12 cellular contexts compared by ENCODE assay signal in genomic region chr10:5887641-5888040, GRCh38. TPM values are rescaled to one million over a fixed set of nuclear protein-coding genes. Genes with fewer than 3 reads are reported as not detected.
A peak's percentile ranks its signal among the peaks of the same experiment; 100 is the strongest.
DNase-seq lines count a peak whose midpoint lies in the region; ATAC-seq, FAIRE-seq and TF ChIP-seq lines count a peak whose summit lies in the region.
"Had no signal": no experiment of that assay in that cellular context is flagged by ENCODE, and none has a peak within 500 bp of the region (broad histone marks: within the 10 kb centered on the region; RNA-seq: fewer than 3 reads in every experiment).

No MANE protein-coding gene starts in this region.

- TF ChIP-seq EP300 in A549 (IDR thresholded peaks at IDR 0.05) = no peak
- TF ChIP-seq EP300 in transverse colon (IDR thresholded peaks at IDR 0.05; ENCODE audit: low read depth) = no peak

- DNase-seq in A549 (ENCODE audit: low read depth in 1 of 2, low spot score in 1 of 2) (no peak), mesothelial cell of epicardium (ENCODE audit: low spot score in 2 of 2, unreplicated experiment in 2 of 2) (no peak), HUDEP-2 (lab: John Stamatoyannopoulos, UW; ENCODE audit: unreplicated experiment in 76 of 76) (no peak), transverse colon (no peak)
- no peak for DNase-seq in CD4-positive, alpha-beta memory T cell
- DNase-seq: activated naive CD4-positive, alpha-beta T cell treated with anti-CD3 and anti-CD28 coated beads, Interleukin-2, amount 50 U/mL, for 16 hours; esophagus squamous epithelium had no signal

- H3K9me3 ChIP-seq in A549 (no peaks in the 10 kb centered on the region), transverse colon (no peaks in the 10 kb centered on the region)
- no peaks in the 10 kb centered on the region for H3K9me3 ChIP-seq in CD4-positive, alpha-beta memory T cell (ENCODE audit: control insufficient read depth in 1 of 2, low read length in 2 of 2)
- H3K9me3 ChIP-seq: colonic mucosa, esophagus squamous epithelium had no signal

- FAIRE-seq in A549 (lab: Jason Lieb, UNC) = no peak

- peaks cover 27 to 40% (median 33%) of the 10 kb centered on the region in 4 donors for H3K4me1 Mint-ChIP-seq in CD4-positive, alpha-beta memory T cell
- peaks cover 35% of the 10 kb centered on the region for H3K4me1 Mint-ChIP-seq in mesothelial cell of epicardium

- TF ChIP-seq CTCF in A549 (IDR thresholded peaks at IDR 0.05) (no peak), VCaP (conservative IDR thresholded peaks at IDR 0.05) (no peak), mesothelial cell of epicardium (IDR thresholded peaks at IDR 0.05; ENCODE audit: unreplicated experiment) (no peak), transverse colon (IDR thresholded peaks at IDR 0.05) (no peak)

- H3K36me3 ChIP-seq in CD4-positive, alpha-beta memory T cell (ENCODE audit: insufficient read depth, low read length) = peaks cover 6% of the 10 kb centered on the region
- H3K36me3 ChIP-seq in transverse colon = peaks cover 0 to 7% (median 3%) of the 10 kb centered on the region in 4 donors
- H3K36me3 ChIP-seq: colonic mucosa had no signal

- POLR2A ChIA-PET in A549 (lab: Yijun Ruan, JAX) = no interaction called here
- POLR2A ChIA-PET in CD4-positive, alpha-beta memory T cell (lab: Charles Lee; ENCODE audit: partially characterized antibody) = interaction anchor here (1.2 kb wide), 1 partner anchor 13 kb away, joined by 3 read pairs; no protein-coding TSS in a partner anchor

- peak overlapping the region in 1 of 7 donors; percentile 85 for H3K27ac Mint-ChIP-seq in CD4-positive, alpha-beta memory T cell
- peak overlapping the region; percentile 34 for H3K27ac Mint-ChIP-seq in mesothelial cell of epicardium
- H3K27ac Mint-ChIP-seq: memory B cell had no signal

- H3K27me3 ChIP-seq in CD4-positive, alpha-beta memory T cell (ENCODE audit: insufficient read depth, low read length) = no peaks in the 10 kb centered on the region
- no peaks in the 10 kb centered on the region for H3K27me3 ChIP-seq in transverse colon
- H3K27me3 ChIP-seq: colonic mucosa, esophagus squamous epithelium had no signal

- intact Hi-C loops in CD4-positive, alpha-beta memory T cell (cut with micrococcal nuclease) = loop anchor here (2.0 to 5.0 kb wide), 2 partner anchors 89 to 200 kb away; partner anchors contain the start of genes IL15RA and RBM17
- intact Hi-C loops in transverse colon (cut with DNase I; ENCODE audit: low total_unique reads) = no loop called here

- H3K4me3 Mint-ChIP-seq in CD4-positive, alpha-beta memory T cell = peak overlapping the region in 5 of 8 donors; percentile 7 to 91 (median 38)
- peak overlapping the region; percentile 91 for H3K4me3 Mint-ChIP-seq in mesothelial cell of epicardium

- TF ChIP-seq POLR2A in A549 (IDR thresholded peaks at IDR 0.05; ENCODE audit: low read length) = no peak
- no peak for TF ChIP-seq POLR2A in transverse colon (IDR thresholded peaks at IDR 0.05)

- no peak for ATAC-seq in A549
- ATAC-seq in GM18861 (IDR thresholded peaks at IDR 0.05; ENCODE audit: unreplicated experiment) = no peak
- no peak for ATAC-seq in HG03159 (IDR thresholded peaks at IDR 0.05; ENCODE audit: unreplicated experiment)

- H3K36me3 Mint-ChIP-seq in CD4-positive, alpha-beta memory T cell = peaks cover 17 to 44% of the 10 kb centered on the region in 2 donors
- H3K36me3 Mint-ChIP-seq in mesothelial cell of epicardium = peaks cover 28% of the 10 kb centered on the region

- in situ Hi-C loops in transverse colon (cut with MboI; ENCODE audit: low pct_ligation_motif_present in 1 of 4, low pct_unique_long_range_greater_than_20kb in 1 of 4, low sequenced_read_pairs in 3 of 4) = no loop called here

- H3K27me3 Mint-ChIP-seq in CD4-positive, alpha-beta memory T cell = no peaks in the 10 kb centered on the region
- H3K27me3 Mint-ChIP-seq in mesothelial cell of epicardium (ENCODE audit: low read depth) = no peaks in the 10 kb centered on the region
- H3K27me3 Mint-ChIP-seq: memory B cell had no signal

- H3K4me1 ChIP-seq in A549 (peaks cover 23% of the 10 kb centered on the region), transverse colon (peaks cover 20 to 42% (median 30%) of the 10 kb centered on the region in 4 donors)
- H3K4me1 ChIP-seq in CD4-positive, alpha-beta memory T cell (ENCODE audit: insufficient read depth, low read length) = peaks cover 31% of the 10 kb centered on the region

- peak overlapping the region; percentile 81; the same call in 2 of the 3 replicates for H3K4me2 ChIP-seq in A549

- 96% methylated on average over 7 of the region's 8 CpGs for whole genome bisulfite sequencing in A549 (ENCODE audit: missing lambda C conversion rate)
- WGBS in transverse colon (ENCODE audit: low coverage in 1 of 2), 2 donors = 94% methylated on average over 8 of the region's 8 CpGs; no CpG with 5 or more reads in 1 of the 2 donors

- H3K27ac ChIP-seq in A549 (no peak overlapping the region), VCaP (peak overlapping the region; percentile 89; the same call in 1 of the 2 replicates), transverse colon (peak overlapping the region in 1 of 4 donors; percentile 90)
- no peak overlapping the region for H3K27ac ChIP-seq in CD4-positive, alpha-beta memory T cell (ENCODE audit: low read depth, low read length)
- H3K27ac ChIP-seq: colonic mucosa had no signal

- CTCF ChIA-PET in A549 (lab: Yijun Ruan, JAX) = interaction anchor here (0.6 to 2.3 kb wide), 4 partner anchors 14 to 1073 kb away, joined by 4 to 16 read pairs (median 4); no protein-coding TSS in a partner anchor
- CTCF ChIA-PET in CD4-positive, alpha-beta memory T cell (lab: Charles Lee; ENCODE audit: partially characterized antibody) = interaction anchor here (1.7 kb wide), 1 partner anchor 14 kb away, joined by 9 read pairs; no protein-coding TSS in a partner anchor

- H3K4me3 ChIP-seq in A549 = no peak overlapping the region
- no peak overlapping the region for H3K4me3 ChIP-seq in CD4-positive, alpha-beta memory T cell (ENCODE audit: low read length in 2 of 2)
- peak overlapping the region in 1 of 4 donors; percentile 87 for H3K4me3 ChIP-seq in transverse colon

- no peak for TF ChIP-seq RAD21 in A549 (conservative IDR thresholded peaks at IDR 0.05 in 1 of 2, IDR thresholded peaks at IDR 0.05 in 1 of 2)

- H3K9me3 Mint-ChIP-seq in CD4-positive, alpha-beta memory T cell = no peaks in the 10 kb centered on the region
- H3K9me3 Mint-ChIP-seq in mesothelial cell of epicardium = no peaks in the 10 kb centered on the region
- H3K9me3 Mint-ChIP-seq: memory B cell had no signal

TF ChIP-seq in A549, 52 proteins besides CTCF, POLR2A, EP300 and RAD21 (continues in another document):
- TF ChIP-seq NFE2L2 (conservative IDR thresholded peaks at IDR 0.05; ENCODE audit: low read length) (no peak), ELK1 (IDR thresholded peaks at IDR 0.05; ENCODE audit: low read depth, low read length) (no peak), HOXB5 (CRISPR knock-in tag; IDR thresholded peaks at IDR 0.05) (no peak), POLR2AphosphoS2 (conservative IDR thresholded peaks at IDR 0.05; ENCODE audit: low read length) (no peak), ZFP36 (IDR thresholded peaks at IDR 0.05; ENCODE audit: borderline replicate concordance, partially characterized antibody) (no peak), E2F6 (IDR thresholded peaks at IDR 0.05; ENCODE audit: borderline replicate concordance, low read depth) (no peak), TFCP2L1 (CRISPR knock-in tag; IDR thresholded peaks at IDR 0.05) (no peak), HDAC2 (IDR thresholded peaks at IDR 0.05) (no peak), PBX3 (IDR thresholded peaks at IDR 0.05) (no peak)

RNA-seq across cellular contexts. Expression of gene ANKRD16, which starts 2.1 kb away (rescaled TPM):
- polyA plus RNA-seq in A549 (2011; rRNA removed) (8.9 and 13.1 TPM in 2 replicates), A549 (2017; fragmentation: RNase III; extraction: RNeasy Plus Mini Kit Qiagen cat#74134 plus additional on column Dnase treatment) (7.3 to 7.8 TPM (median 7.5 TPM) in 3 replicates)
- 11.9 and 12.6 TPM in 2 replicates for polyA plus RNA-seq in A549 (2012; cell fraction: cytosol; rRNA removed)
- 13.5 and 22.0 TPM in 2 replicates for polyA plus RNA-seq in A549 (2012; cell fraction: nucleus; rRNA removed)
- polyA minus RNA-seq in A549 (2011; rRNA and poly(A)+ RNA removed) = 23.1 and 33.5 TPM in 2 replicates
- total RNA-seq in CD4-positive, alpha-beta memory T cell = 1 to 10 TPM; 6.6 to 8.4 TPM
- 1 to 10 TPM; 1.5 to 4.1 TPM for polyA plus RNA-seq in CD4-positive, alpha-beta memory T cell
- total RNA-seq in mesothelial cell of epicardium (14.6 to 15.2 TPM (median 14.7 TPM) in 3 replicates), transverse colon (10 to 100 TPM in 3 of 4 donors, 1 to 10 TPM in 1; 8.5 to 21.7 (median 17.8) TPM)

RNA-seq across cellular contexts. Expression of gene FBH1, which starts 2.4 kb away (rescaled TPM):
- polyA plus RNA-seq in A549 (2011; rRNA removed) (56.5 and 69.8 TPM in 2 replicates), A549 (2017; fragmentation: RNase III; extraction: RNeasy Plus Mini Kit Qiagen cat#74134 plus additional on column Dnase treatment) (42.1 to 46.0 TPM (median 43.9 TPM) in 3 replicates)
- polyA plus RNA-seq in A549 (2012; cell fraction: cytosol; rRNA removed) = 44.3 and 51.8 TPM in 2 replicates
- polyA plus RNA-seq in A549 (2012; cell fraction: nucleus; rRNA removed) = 70.4 and 72.8 TPM in 2 replicates
- polyA minus RNA-seq in A549 (2011; rRNA and poly(A)+ RNA removed) = 114 and 150 TPM in 2 replicates
- 10 to 100 TPM; 91.4 to 97.5 TPM for total RNA-seq in CD4-positive, alpha-beta memory T cell
- 10 to 100 TPM; 71.1 to 75.8 TPM for polyA plus RNA-seq in CD4-positive, alpha-beta memory T cell
- total RNA-seq in mesothelial cell of epicardium (68.0 to 76.6 TPM (median 72.6 TPM) in 3 replicates), transverse colon (100 to 1,000 TPM; 101 to 143 (median 120) TPM)
